8 cellular contexts compared by ENCODE assay signal in the genomic region with DNA sequence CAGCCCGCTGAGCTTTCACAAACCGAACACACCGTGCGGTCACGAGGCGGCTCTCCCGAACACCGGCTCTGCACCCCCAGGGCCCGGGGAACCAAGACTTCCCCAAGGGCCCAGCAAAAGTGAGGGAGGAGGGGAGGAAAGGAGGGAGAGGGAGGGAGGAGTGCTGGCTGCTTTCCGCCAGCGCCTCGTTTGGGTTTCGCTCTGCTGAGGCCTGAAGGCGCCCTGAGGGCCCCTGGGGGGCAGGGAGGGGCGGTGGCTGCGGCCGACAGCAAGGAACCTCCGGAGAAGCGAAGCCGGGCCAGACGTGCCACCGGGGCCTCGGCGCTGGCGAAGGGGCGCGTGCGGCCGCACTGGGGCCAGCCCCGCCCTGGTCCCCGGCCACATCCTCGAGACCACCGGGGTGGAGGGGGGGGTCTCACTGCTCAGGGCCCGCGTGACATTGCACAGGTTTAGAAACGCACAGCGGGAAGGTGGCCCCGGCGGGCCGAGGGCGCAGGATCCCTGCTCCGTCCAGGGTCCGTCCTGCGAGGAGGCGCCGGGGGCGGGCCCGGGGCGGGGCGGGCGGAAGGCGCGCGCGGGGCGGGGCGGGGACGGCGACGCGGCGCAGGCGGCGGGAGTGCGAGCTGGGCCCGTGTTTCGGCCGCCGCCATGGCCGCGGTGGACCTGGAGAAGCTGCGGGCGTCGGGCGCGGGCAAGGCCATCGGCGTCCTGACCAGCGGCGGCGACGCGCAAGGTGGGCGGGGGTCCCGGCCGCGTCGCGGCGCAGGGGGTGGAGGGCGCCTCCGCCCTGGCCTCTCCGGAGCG. TPM values are rescaled to one million over a fixed set of nuclear protein-coding genes. Genes with fewer than 3 reads are reported as not detected.
DNase-seq lines count a peak whose midpoint lies in the region; ATAC-seq and TF ChIP-seq lines count a peak whose summit lies in the region.

TSS of gene PFKL (plus strand) at position 596 of the 804 bp plus-strand sequence. CDS start at position 649, 53 bp downstream.

- intact Hi-C loops in dorsolateral prefrontal cortex (cut with DNase I), result loop anchor here (5.0 to 10.0 kb wide), 3 partner anchors 38 to 315 kb away; partner anchors contain the start of gene CFAP410 (in 2 of the 2)

- H3K4me3 ChIP-seq in dorsolateral prefrontal cortex (peak within 1 kb of the TSS; percentile 57 to 88 (median 78)), liver (ENCODE audit: low read depth in 1 of 3, low read length in 3 of 3) (peak within 1 kb of the TSS; percentile 59 to 89 (median 71))

- H3K27me3 ChIP-seq in dorsolateral prefrontal cortex (no peaks in the 10 kb centered on the region), liver (ENCODE audit: control insufficient read depth in 4 of 4, insufficient read depth in 4 of 4, low read length in 3 of 4) (no peaks in the 10 kb centered on the region)

- TF ChIP-seq CTCF in dorsolateral prefrontal cortex (IDR thresholded peaks at IDR 0.05 in 54 of 56, conservative IDR thresholded peaks at IDR 0.05 in 2 of 56; ENCODE audit: low read depth in 1 of 56, partially characterized antibody in 56 of 56) (peak in 7 of 56 donors; percentile 6 to 21 (median 17)), liver (IDR thresholded peaks at IDR 0.05; ENCODE audit: low read depth, low read length, missing input control) (no peak)

- no peaks in the 10 kb centered on the region for H3K36me3 ChIP-seq in liver (ENCODE audit: control insufficient read depth in 4 of 4, insufficient read depth in 3 of 4, low read depth in 1 of 4, low read length in 3 of 4)

- peak; percentile 61 for ATAC-seq in HG02798 (IDR thresholded peaks at IDR 0.05; ENCODE audit: poor library complexity, unreplicated experiment)

- peaks cover 14 to 55% (median 49%) of the 10 kb centered on the region in 4 donors for H3K4me1 ChIP-seq in liver (ENCODE audit: control insufficient read depth in 4 of 4, insufficient read depth in 4 of 4, low read length in 3 of 4)

- no peak for TF ChIP-seq RAD21 in liver (IDR thresholded peaks at IDR 0.05)

- H3K9me3 ChIP-seq in liver (ENCODE audit: control insufficient read depth in 4 of 4, low read length in 3 of 4), result no peaks in the 10 kb centered on the region

- H3K9ac ChIP-seq in liver (ENCODE audit: low read depth in 1 of 2, low read length in 2 of 2), result peak within 1 kb of the TSS; percentile 32 to 72

- peak within 1 kb of the TSS in 58 of 59 donors; percentile 58 to 98 (median 92) for H3K27ac ChIP-seq in dorsolateral prefrontal cortex
- peak within 1 kb of the TSS; percentile 83 to 93 for H3K27ac ChIP-seq in liver (ENCODE audit: low read depth in 1 of 2, low read length in 2 of 2)

- WGBS in liver, result under 1% methylated on average over 94 of the region's 94 CpGs

- peak; percentile 37 for DNase-seq in NCI-H2107 (lab: John Stamatoyannopoulos, UW)
- no peak for DNase-seq in NCI-H2107 treated with DMSO at 0.1 percent for 48 hours (lab: John Stamatoyannopoulos, UW; ENCODE audit: unreplicated experiment)
- DNase-seq in NCI-H2171 (lab: John Stamatoyannopoulos, UW), result peak; percentile 27
- peak; percentile 23 to 27 for DNase-seq in activated CD4-positive, alpha-beta T cell treated with anti-CD3 and anti-CD28 coated beads, Interleukin-2, amount 50 U/mL, for 4 hours
- DNase-seq in dorsolateral prefrontal cortex, result peak in 6 of 10 donors; percentile 49 to 77 (median 64)
- peak; percentile 68 for DNase-seq in stimulated activated CD4-positive, alpha-beta T cell treated with anti-CD3 and anti-CD28 coated beads, Interleukin-4, amount 100 ng/mL, for 1 hour

TF ChIP-seq in liver, 16 proteins besides CTCF, POLR2A, EP300 and RAD21:
- TF ChIP-seq EGR1 (IDR thresholded peaks at IDR 0.05; ENCODE audit: low read depth in 2 of 2), result no peak
- TF ChIP-seq FOXA2 (IDR thresholded peaks at IDR 0.05), result no peak
- TF ChIP-seq NR2F2 (IDR thresholded peaks at IDR 0.05), result no peak
- TF ChIP-seq ATF3 (IDR thresholded peaks at IDR 0.05), result no peak
- no peak for TF ChIP-seq HNF4G (IDR thresholded peaks at IDR 0.05)
- no peak for TF ChIP-seq YY1 (IDR thresholded peaks at IDR 0.05)
- TF ChIP-seq, protein P1, sequence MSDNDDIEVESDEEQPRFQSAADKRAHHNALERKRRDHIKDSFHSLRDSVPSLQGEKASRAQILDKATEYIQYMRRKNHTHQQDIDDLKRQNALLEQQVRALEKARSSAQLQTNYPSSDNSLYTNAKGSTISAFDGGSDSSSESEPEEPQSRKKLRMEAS (IDR thresholded peaks at IDR 0.05), result no peak
TF ChIP-seq in liver: peak in this region for 0.

RNA-seq across cellular contexts. Expression of gene PFKL, which starts in this region (rescaled TPM):
- total RNA-seq in dorsolateral prefrontal cortex, result 100 to 1,000 TPM; 102 to 205 (median 156) TPM
- 10 to 100 TPM; 83.9 to 98.4 TPM for total RNA-seq in liver
- polyA plus RNA-seq in liver, result 10 to 100 TPM; 48.1 to 78.1 TPM
